ENCODE assay signal across 31 cellular contexts in genomic region chr21:41175080-41175479, GRCh38. TPM values are rescaled to one million over a fixed set of nuclear protein-coding genes. Genes with fewer than 3 reads are reported as not detected.
"Had no signal": no experiment of that assay in that cellular context is flagged by ENCODE, and none has a peak within 500 bp of the region (broad histone marks: within the 10 kb centered on the region; RNA-seq: fewer than 3 reads in every experiment).

No MANE protein-coding gene starts in this region.

- H3K27ac ChIP-seq: PC-9, RWPE1, SJCRH30, SK-N-MC had no signal

- H3K4me3 ChIP-seq: MG63, PC-9, SJCRH30, SK-N-MC had no signal

- H3K27me3 ChIP-seq: MG63 had no signal

- H3K9me3 ChIP-seq: MG63, SJCRH30 had no signal

- ATAC-seq: Panc1, Right ventricle myocardium inferior, SK-N-SH treated with all-trans-retinoic acid at 6 μM for 48 hours had no signal

- H3K4me1 ChIP-seq: SJCRH30 had no signal

- H3K36me3 ChIP-seq: SJCRH30 had no signal

- DNase-seq: Kasumi-1, MG63, NCI-H1048, NCI-H1092 treated with DMSO at 0.1 percent for 48 hours, NCI-H1105 treated with DMSO at 0.1 percent for 48 hours, NCI-H1417, NCI-H1436, NCI-H146, NCI-H1694, NCI-H187, NCI-H1930, NCI-H2029 treated with DMSO at 0.1 percent for 48 hours, NCI-H2081 treated with DMSO at 0.1 percent for 48 hours, NCI-H2107, NCI-H2171, NCI-H226, NCI-H446 treated with DMSO at 0.1 percent for 48 hours, NCI-H510A, NCI-H524, NCI-H526, NCI-H774, PC-9, SHP77, SIG-M5, SJCRH30 had no signal

RNA-seq across cellular contexts. Expression of gene BACE2, which starts 7.1 kb away (rescaled TPM):
- total RNA-seq: OCI-LY7, SJCRH30 had no signal
